In the genomic region with DNA sequence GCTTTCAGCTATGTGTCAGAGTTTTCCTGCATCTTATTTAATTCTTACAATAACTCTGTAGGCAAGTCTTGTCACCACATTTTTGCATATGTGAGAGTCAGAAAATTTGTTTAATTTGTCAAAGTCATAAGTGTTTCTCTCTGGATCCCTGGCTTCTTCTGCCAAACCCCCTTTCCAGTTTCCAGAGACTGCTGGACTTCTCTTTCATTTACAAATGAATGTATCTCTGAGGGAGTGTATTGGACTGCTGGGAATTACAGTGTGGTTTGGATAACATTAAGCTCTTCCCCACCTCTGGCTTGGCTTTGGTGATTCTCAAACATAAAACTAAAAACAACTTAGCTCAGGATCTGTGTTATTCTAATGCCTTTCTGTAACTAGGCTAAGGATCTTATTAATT, we compare ENCODE assay signal across 27 cellular contexts.
"Had no signal": no experiment of that assay in that cellular context is flagged by ENCODE, and none has a peak within 500 bp of the region (broad histone marks: within the 10 kb centered on the region; RNA-seq: fewer than 3 reads in every experiment).

No MANE protein-coding gene starts in this region.

- H3K27me3 Mint-ChIP-seq: dendritic cell treated with granulocyte-macrophage colony-stimulating factor and Interleukin-4, amounts not matched to agents 40 ng/mL and 50 ng/mL, for 4 days; effector memory CD8-positive, alpha-beta T cell; naive thymus-derived CD4-positive, alpha-beta T cell had no signal

- H3K9me3 ChIP-seq: colonic mucosa, esophagus squamous epithelium, gastrocnemius medialis, lower lobe of right lung had no signal

- FAIRE-seq: endometrium, islet of Langerhans, keratinocyte had no signal

- H3K36me3 ChIP-seq: colonic mucosa, esophagus squamous epithelium, gastrocnemius medialis, heart right ventricle, left lung, lower lobe of right lung had no signal

- H3K9me3 Mint-ChIP-seq: dendritic cell treated with granulocyte-macrophage colony-stimulating factor and Interleukin-4, amounts not matched to agents 40 ng/mL and 50 ng/mL, for 4 days had no signal

- H3K36me3 Mint-ChIP-seq: naive thymus-derived CD4-positive, alpha-beta T cell had no signal

- H3K4me3 ChIP-seq: colonic mucosa, esophagus squamous epithelium, gastrocnemius medialis, heart right ventricle, left lung, lower lobe of right lung had no signal

- H3K27ac ChIP-seq: colonic mucosa, epithelial cell of prostate, esophagus squamous epithelium, gastrocnemius medialis, heart right ventricle, left lung, lower lobe of right lung had no signal

- DNase-seq: colonic mucosa; cortex of kidney; effector CD8-positive, alpha-beta T cell; effector memory CD8-positive, alpha-beta T cell; endodermal cell; erythroblast; esophagus squamous epithelium; foreskin fibroblast; foreskin melanocyte; gastrocnemius medialis; glutamatergic neuron; head of caudate nucleus; heart right ventricle; hippocampal formation; left cardiac atrium; left lung; left ventricle myocardium superior; lower lobe of right lung; mesenchymal stem cell; midbrain; naive thymus-derived CD4-positive, alpha-beta T cell had no signal

- H3K27me3 ChIP-seq: colonic mucosa, esophagus squamous epithelium, gastrocnemius medialis, heart right ventricle, left lung had no signal

- ATAC-seq: effector memory CD8-positive, alpha-beta T cell; esophagus mucosa; gastrocnemius medialis; heart right ventricle; left cardiac atrium; left lung; left ventricle myocardium superior; lower lobe of right lung; naive thymus-derived CD4-positive, alpha-beta T cell had no signal

- H3K4me1 Mint-ChIP-seq: naive thymus-derived CD4-positive, alpha-beta T cell had no signal

- H3K4me3 Mint-ChIP-seq: dendritic cell treated with granulocyte-macrophage colony-stimulating factor and Interleukin-4, amounts not matched to agents 40 ng/mL and 50 ng/mL, for 4 days; effector memory CD8-positive, alpha-beta T cell; endodermal cell; naive thymus-derived CD4-positive, alpha-beta T cell had no signal

- H3K27ac Mint-ChIP-seq: dendritic cell treated with granulocyte-macrophage colony-stimulating factor and Interleukin-4, amounts not matched to agents 40 ng/mL and 50 ng/mL, for 4 days; effector memory CD8-positive, alpha-beta T cell; endodermal cell; naive thymus-derived CD4-positive, alpha-beta T cell had no signal

- H3K4me1 ChIP-seq: colonic mucosa, esophagus squamous epithelium, gastrocnemius medialis, heart right ventricle, left lung, lower lobe of right lung had no signal
